In genomic region chr11:128336203-128336602, GRCh38 we compare ENCODE assay signal across 11 cellular contexts.
A peak's percentile ranks its signal among the peaks of the same experiment; 100 is the strongest.
DNase-seq lines count a peak whose midpoint lies in the region; ATAC-seq and TF ChIP-seq lines count a peak whose summit lies in the region.
"Had no signal": no experiment of that assay in that cellular context is flagged by ENCODE, and none has a peak within 500 bp of the region (broad histone marks: within the 10 kb centered on the region; RNA-seq: fewer than 3 reads in every experiment).

No MANE protein-coding gene starts in this region.

- peaks cover 4% of the 10 kb centered on the region for H3K27me3 Mint-ChIP-seq in nephron progenitor cell (ENCODE audit: low read depth, poor library complexity)
- H3K27me3 Mint-ChIP-seq: CD8-positive, alpha-beta memory T cell had no signal

- peak overlapping the region; percentile 48 for H3K4me3 Mint-ChIP-seq in nephron progenitor cell
- H3K4me3 Mint-ChIP-seq: activated T-helper 1 cell treated with anti-CD3 and anti-CD28 coated beads, Interleukin-12 subunit alpha, Interleukin-12 subunit beta, Interleukin-2, Interleukin-4 antibody, amounts not matched to agents 30 ng/mL and 10 ng/mL and 1 ng/mL, durations not matched to agents 14 hours and 24 hours and 36 hours; CD8-positive, alpha-beta memory T cell had no signal

- H3K36me3 Mint-ChIP-seq in nephron progenitor cell (ENCODE audit: low read depth), result no peaks in the 10 kb centered on the region

- H3K4me1 Mint-ChIP-seq in nephron progenitor cell, result peaks cover 57% of the 10 kb centered on the region

- TF ChIP-seq CTCF in fibroblast of pulmonary artery (IDR thresholded peaks at IDR 0.05; ENCODE audit: low read length, missing control alignments) (peak; percentile 2), nephron progenitor cell (IDR thresholded peaks at IDR 0.05) (no peak)

- no peaks in the 10 kb centered on the region for H3K9me3 Mint-ChIP-seq in nephron progenitor cell
- H3K9me3 Mint-ChIP-seq: activated T-helper 1 cell treated with anti-CD3 and anti-CD28 coated beads, Interleukin-12 subunit alpha, Interleukin-12 subunit beta, Interleukin-2, Interleukin-4 antibody, amounts not matched to agents 30 ng/mL and 10 ng/mL and 1 ng/mL, durations not matched to agents 14 hours and 24 hours and 36 hours; CD8-positive, alpha-beta memory T cell had no signal

- no peak for ATAC-seq in HG03571 (IDR thresholded peaks at IDR 0.05; ENCODE audit: unreplicated experiment)

- peak overlapping the region; percentile 87 for H3K27ac Mint-ChIP-seq in nephron progenitor cell
- H3K27ac Mint-ChIP-seq: activated T-helper 1 cell treated with anti-CD3 and anti-CD28 coated beads, Interleukin-12 subunit alpha, Interleukin-12 subunit beta, Interleukin-2, Interleukin-4 antibody, amounts not matched to agents 30 ng/mL and 10 ng/mL and 1 ng/mL, durations not matched to agents 14 hours and 24 hours and 36 hours had no signal

- DNase-seq in AG08396 (ENCODE audit: low spot score) (peak; percentile 35), NCI-H226 (peak; percentile 85), fibroblast of pulmonary artery (ENCODE audit: low read depth) (peak; percentile 84), nephron progenitor cell (peak; percentile 82), medulla oblongata (ENCODE audit: extremely low spot score) (no peak), superior temporal gyrus (ENCODE audit: extremely low spot score) (no peak), OCI-M2 (lab: John Stamatoyannopoulos, UW; ENCODE audit: unreplicated experiment) (no peak)
- DNase-seq: CD8-positive, alpha-beta memory T cell; effector CD8-positive, alpha-beta T cell had no signal

- H3K4me3 ChIP-seq in fibroblast of pulmonary artery (replicated peaks; ENCODE audit: low read depth, low read length), result no peak overlapping the region

Comparison
In these comparisons a context has a peak if more than half of its experiments do, and no peak if none do; other contexts are left out.
1. DNase-seq: peak in AG08396 (single experiment), NCI-H226 (single experiment), fibroblast of pulmonary artery (single experiment) and nephron progenitor cell (single experiment); none in medulla oblongata (single experiment), superior temporal gyrus (single experiment) and OCI-M2 (single experiment).